ENCODE assay signal across 9 cellular contexts in the genomic region with DNA sequence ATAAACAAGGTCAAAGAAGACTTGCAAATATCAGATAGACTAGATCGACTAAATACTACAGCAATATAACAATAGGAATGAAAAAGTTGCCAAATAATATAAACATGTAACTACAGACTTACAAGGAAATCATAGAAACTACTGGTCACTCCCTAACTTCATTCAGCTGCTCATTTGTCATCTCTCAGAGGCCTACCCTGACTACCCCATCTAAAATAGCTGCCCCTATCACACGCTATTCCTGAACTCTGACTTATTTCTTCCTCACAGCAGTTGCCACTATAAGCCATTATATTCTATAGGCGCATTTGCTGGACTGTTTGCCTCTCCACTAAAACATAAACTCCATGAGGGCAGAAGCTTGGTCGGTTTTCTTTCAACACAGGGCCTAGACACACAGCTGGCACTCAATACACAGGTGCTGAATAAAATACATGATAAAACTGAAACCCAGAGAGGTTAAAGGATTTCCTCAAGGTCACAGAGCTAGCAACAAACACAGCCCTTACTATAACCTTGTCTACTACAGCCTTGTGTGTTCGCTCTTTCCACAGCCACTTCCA. TPM values are rescaled to one million over a fixed set of nuclear protein-coding genes. Genes with fewer than 3 reads are reported as not detected.
DNase-seq lines count a peak whose midpoint lies in the region; ATAC-seq, FAIRE-seq and TF ChIP-seq lines count a peak whose summit lies in the region.
"Had no signal": no experiment of that assay in that cellular context is flagged by ENCODE, and none has a peak within 500 bp of the region (broad histone marks: within the 10 kb centered on the region; RNA-seq: fewer than 3 reads in every experiment).

No MANE protein-coding gene starts in this region.

- CTCF ChIA-PET in endothelial cell of umbilical vein (lab: Charles Lee) = no interaction called here

- no peaks in the 10 kb centered on the region for H3K9me1 ChIP-seq in endothelial cell of umbilical vein (replicated peaks; ENCODE audit: control insufficient read depth, extremely low read depth, insufficient read depth, low read length)

- dilution Hi-C loops in endothelial cell of umbilical vein (cut with MboI; ENCODE audit: extremely low pct_ligation_motif_present, low sequenced_read_pairs) = no loop called here

- ATAC-seq in HG03565 (IDR thresholded peaks at IDR 0.05; ENCODE audit: unreplicated experiment) = no peak
- ATAC-seq in GM18858 (IDR thresholded peaks at IDR 0.05; ENCODE audit: unreplicated experiment) = no peak
- no peak for ATAC-seq in omental fat pad (ENCODE audit: low FRiP score)

- H3K4me3 ChIP-seq in DOHH2 (ENCODE audit: low read length) = peak overlapping the region; percentile 95
- H3K4me3 ChIP-seq in OCI-LY1 (ENCODE audit: low read depth, low read length, poor library complexity, severe bottlenecking) = peak overlapping the region; percentile 77
- H3K4me3 ChIP-seq in endothelial cell of umbilical vein (replicated peaks in 1 of 3; ENCODE audit: insufficient read depth in 1 of 3, low read depth in 1 of 3, low read length in 3 of 3) = peak overlapping the region in 1 of 3 experiments; percentile 56
- H3K4me3 ChIP-seq in neuron (ENCODE audit: low read length) = peak overlapping the region; percentile 83
- H3K4me3 ChIP-seq in tibial nerve = peak overlapping the region in 1 of 4 donors; percentile 85

- intact Hi-C loops in endothelial cell of umbilical vein (cut with micrococcal nuclease) = loop anchor here (5.0 kb wide), 2 partner anchors 77 to 118 kb away; partner anchors contain the start of genes GPATCH11 and HEATR5B

- H3F3A ChIP-seq in DOHH2 (ENCODE audit: control insufficient read depth, insufficient read depth) (peaks cover 11% of the 10 kb centered on the region), OCI-LY1 (ENCODE audit: insufficient read depth, low read length) (no peaks in the 10 kb centered on the region)

- POLR2A ChIA-PET in endothelial cell of umbilical vein (lab: Charles Lee) = no interaction called here

- H4K20me1 ChIP-seq in DOHH2 (ENCODE audit: control insufficient read depth, insufficient read depth, low read depth, low read length) = no peaks in the 10 kb centered on the region
- no peaks in the 10 kb centered on the region for H4K20me1 ChIP-seq in OCI-LY1 (ENCODE audit: insufficient read depth, low read length)
- H4K20me1 ChIP-seq in endothelial cell of umbilical vein (replicated peaks; ENCODE audit: control insufficient read depth, extremely low read depth, insufficient read depth, low read length) = no peaks in the 10 kb centered on the region

- H3K4me1 ChIP-seq in DOHH2 (ENCODE audit: control insufficient read depth, low read length) (peaks cover 29% of the 10 kb centered on the region), OCI-LY1 (ENCODE audit: insufficient read depth, low read length, severe bottlenecking) (peaks cover 34% of the 10 kb centered on the region), endothelial cell of umbilical vein (ENCODE audit: control insufficient read depth, extremely low read depth, insufficient read depth, low read length) (peaks cover 19% of the 10 kb centered on the region), neuron (ENCODE audit: insufficient read depth, low read length) (peaks cover 19% of the 10 kb centered on the region), tibial nerve (peaks cover 0 to 35% (median 4%) of the 10 kb centered on the region in 4 donors)

- H3K27ac ChIP-seq in DOHH2 (ENCODE audit: low read depth, low read length) (no peak overlapping the region), OCI-LY1 (ENCODE audit: low read depth, low read length, poor library complexity, severe bottlenecking) (peak overlapping the region; percentile 61), endothelial cell of umbilical vein (ENCODE audit: insufficient read depth, low read depth, low read length) (no peak overlapping the region), tibial nerve (no peak overlapping the region)

- H3K36me3 ChIP-seq in DOHH2 (ENCODE audit: control insufficient read depth, low read length) (peaks cover 6% of the 10 kb centered on the region), OCI-LY1 (ENCODE audit: insufficient read depth, low read length) (0 out of 2 replicates have a peak, but pooled peaks cover 4% of the 10 kb centered on the region), endothelial cell of umbilical vein (ENCODE audit: control insufficient read depth in 2 of 2, extremely low read depth in 1 of 2, insufficient read depth in 2 of 2, low read length in 2 of 2) (no peaks in the 10 kb centered on the region), neuron (ENCODE audit: insufficient read depth, low read length) (no peaks in the 10 kb centered on the region), tibial nerve (no peaks in the 10 kb centered on the region)

- no peak overlapping the region for H2AFZ ChIP-seq in OCI-LY1 (ENCODE audit: low read length)
- no peak overlapping the region for H2AFZ ChIP-seq in endothelial cell of umbilical vein (ENCODE audit: low read depth, low read length)
- H2AFZ ChIP-seq in neuron (ENCODE audit: low read depth, low read length) = no peak overlapping the region

- WGBS in tibial nerve, 2 donors = 72 to 79% methylated on average over 5 of the region's 5 CpGs

- no TSS peak for BruUV-seq in endothelial cell of umbilical vein (replicated peaks; lab: Mats Ljungman, UMichigan)

- no peak for TF ChIP-seq CTCF in DOHH2 (IDR thresholded peaks at IDR 0.05; ENCODE audit: low read depth, low read length, poor library complexity, severe bottlenecking)
- no peak for TF ChIP-seq CTCF in OCI-LY1 (IDR thresholded peaks at IDR 0.05; ENCODE audit: low read length)
- no peak for TF ChIP-seq CTCF in endothelial cell of umbilical vein (IDR thresholded peaks at IDR 0.05; ENCODE audit: extremely low read depth in 1 of 2, insufficient read depth in 1 of 2, low read depth in 1 of 2, low read length in 2 of 2)
- no peak for TF ChIP-seq CTCF in tibial nerve (IDR thresholded peaks at IDR 0.05)
- TF ChIP-seq CTCF in omental fat pad (IDR thresholded peaks at IDR 0.05) = no peak

- FAIRE-seq in endothelial cell of umbilical vein (lab: Jason Lieb, UNC) = no peak

- H3K4me2 ChIP-seq in DOHH2 (ENCODE audit: low read length) = peak overlapping the region; percentile 81
- H3K4me2 ChIP-seq in OCI-LY1 (ENCODE audit: low read length) = peak overlapping the region; percentile 75
- H3K4me2 ChIP-seq in endothelial cell of umbilical vein (ENCODE audit: insufficient read depth, low read length) = peak overlapping the region; percentile 88

- H3K9me2 ChIP-seq in DOHH2 (replicated peaks; ENCODE audit: control insufficient read depth, low read length) = no peaks in the 10 kb centered on the region
- H3K9me2 ChIP-seq in OCI-LY1 (ENCODE audit: low read depth, low read length) = no peaks in the 10 kb centered on the region

- no peak for DNase-seq in endothelial cell of umbilical vein (ENCODE audit: low read depth, low spot score)
- no peak for DNase-seq in tibial nerve (ENCODE audit: low spot score in 2 of 2)
- DNase-seq in omental fat pad (ENCODE audit: low spot score) = no peak
- DNase-seq: amygdala had no signal

- peaks cover 62% of the 10 kb centered on the region for H3K79me2 ChIP-seq in DOHH2 (ENCODE audit: control insufficient read depth, low read length)
- peaks cover 48% of the 10 kb centered on the region for H3K79me2 ChIP-seq in OCI-LY1 (ENCODE audit: insufficient read depth, low read length)
- H3K79me2 ChIP-seq in endothelial cell of umbilical vein (ENCODE audit: control insufficient read depth, insufficient read depth, low read length) = peaks cover 44% of the 10 kb centered on the region

- TF ChIP-seq EP300 in tibial nerve (IDR thresholded peaks at IDR 0.05) = no peak

- no peaks in the 10 kb centered on the region for H3K9me3 ChIP-seq in DOHH2 (ENCODE audit: control insufficient read depth, insufficient read depth, low read length)
- no peaks in the 10 kb centered on the region for H3K9me3 ChIP-seq in OCI-LY1 (ENCODE audit: low read length)
- H3K9me3 ChIP-seq in endothelial cell of umbilical vein (replicated peaks; ENCODE audit: control insufficient read depth, insufficient read depth, low read length) = no peaks in the 10 kb centered on the region
- H3K9me3 ChIP-seq in neuron (ENCODE audit: low read length) = no peaks in the 10 kb centered on the region
- no peaks in the 10 kb centered on the region for H3K9me3 ChIP-seq in tibial nerve

- TF ChIP-seq POLR2A in endothelial cell of umbilical vein (IDR thresholded peaks at IDR 0.05; ENCODE audit: low read depth, low read length) (no peak), tibial nerve (IDR thresholded peaks at IDR 0.05) (no peak)

- no peaks in the 10 kb centered on the region for H3K27me3 ChIP-seq in DOHH2 (ENCODE audit: control insufficient read depth, low read length)
- H3K27me3 ChIP-seq in OCI-LY1 (ENCODE audit: insufficient read depth, low read length) = no peaks in the 10 kb centered on the region
- no peaks in the 10 kb centered on the region for H3K27me3 ChIP-seq in endothelial cell of umbilical vein (ENCODE audit: control insufficient read depth in 2 of 2, insufficient read depth in 2 of 2, low read length in 2 of 2)
- H3K27me3 ChIP-seq in neuron (ENCODE audit: insufficient read depth, low read length) = no peaks in the 10 kb centered on the region
- H3K27me3 ChIP-seq in tibial nerve = no peaks in the 10 kb centered on the region

- H3K9ac ChIP-seq in OCI-LY1 (ENCODE audit: low read length) (peak overlapping the region; percentile 75; the same call in 1 of the 2 replicates), endothelial cell of umbilical vein (replicated peaks; ENCODE audit: extremely low read depth, insufficient read depth, low read length) (no peak overlapping the region)

TF ChIP-seq in endothelial cell of umbilical vein, 7 proteins besides CTCF, POLR2A, EP300 and RAD21 (continues in another document):
- no peak for TF ChIP-seq FOS (IDR thresholded peaks at IDR 0.05; ENCODE audit: borderline replicate concordance, insufficient read depth, low read length)
- TF ChIP-seq GATA2 (IDR thresholded peaks at IDR 0.05; ENCODE audit: insufficient read depth, insufficient read length, low read depth, low read length) = no peak
- TF ChIP-seq, protein P1, sequence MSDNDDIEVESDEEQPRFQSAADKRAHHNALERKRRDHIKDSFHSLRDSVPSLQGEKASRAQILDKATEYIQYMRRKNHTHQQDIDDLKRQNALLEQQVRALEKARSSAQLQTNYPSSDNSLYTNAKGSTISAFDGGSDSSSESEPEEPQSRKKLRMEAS (IDR thresholded peaks at IDR 0.05; ENCODE audit: insufficient read depth, insufficient read length) = no peak
- TF ChIP-seq EZH2 (IDR thresholded peaks at IDR 0.05; ENCODE audit: borderline replicate concordance, low read depth, low read length, severe bottlenecking) = no peak

RNA-seq across cellular contexts. Expression of gene STRN, which starts 1.8 kb away (rescaled TPM):
- total RNA-seq in endothelial cell of umbilical vein = 32.6 and 33.4 TPM in 2 replicates
- 6.7 and 7.6 TPM in 2 replicates for polyA plus RNA-seq in endothelial cell of umbilical vein
- 8.1 and 8.3 TPM in 2 replicates for polyA plus RNA-seq in endothelial cell of umbilical vein (2011; cell fraction: cytosol; rRNA removed)
- polyA plus RNA-seq in endothelial cell of umbilical vein (2011; cell fraction: nucleus; rRNA removed) = 15.6 and 20.4 TPM in 2 replicates
- 15.9 and 22.0 TPM in 2 replicates for polyA plus RNA-seq in endothelial cell of umbilical vein (2012)
- 33.3 and 34.2 TPM in 2 replicates for polyA minus RNA-seq in endothelial cell of umbilical vein
- polyA minus RNA-seq in endothelial cell of umbilical vein (2011; cell fraction: cytosol; rRNA and poly(A)+ RNA removed) = 15.2 TPM
- polyA minus RNA-seq in endothelial cell of umbilical vein (2011; cell fraction: nucleus; rRNA and poly(A)+ RNA removed) = 27.1 and 32.7 TPM in 2 replicates
- 10 to 100 TPM; 18.2 to 26.4 (median 21.5) TPM for total RNA-seq in tibial nerve
- 10 to 100 TPM; 16.7 to 26.8 (median 21.3) TPM for total RNA-seq in omental fat pad
